ENCODE assay signal across 16 cellular contexts in the genomic region with DNA sequence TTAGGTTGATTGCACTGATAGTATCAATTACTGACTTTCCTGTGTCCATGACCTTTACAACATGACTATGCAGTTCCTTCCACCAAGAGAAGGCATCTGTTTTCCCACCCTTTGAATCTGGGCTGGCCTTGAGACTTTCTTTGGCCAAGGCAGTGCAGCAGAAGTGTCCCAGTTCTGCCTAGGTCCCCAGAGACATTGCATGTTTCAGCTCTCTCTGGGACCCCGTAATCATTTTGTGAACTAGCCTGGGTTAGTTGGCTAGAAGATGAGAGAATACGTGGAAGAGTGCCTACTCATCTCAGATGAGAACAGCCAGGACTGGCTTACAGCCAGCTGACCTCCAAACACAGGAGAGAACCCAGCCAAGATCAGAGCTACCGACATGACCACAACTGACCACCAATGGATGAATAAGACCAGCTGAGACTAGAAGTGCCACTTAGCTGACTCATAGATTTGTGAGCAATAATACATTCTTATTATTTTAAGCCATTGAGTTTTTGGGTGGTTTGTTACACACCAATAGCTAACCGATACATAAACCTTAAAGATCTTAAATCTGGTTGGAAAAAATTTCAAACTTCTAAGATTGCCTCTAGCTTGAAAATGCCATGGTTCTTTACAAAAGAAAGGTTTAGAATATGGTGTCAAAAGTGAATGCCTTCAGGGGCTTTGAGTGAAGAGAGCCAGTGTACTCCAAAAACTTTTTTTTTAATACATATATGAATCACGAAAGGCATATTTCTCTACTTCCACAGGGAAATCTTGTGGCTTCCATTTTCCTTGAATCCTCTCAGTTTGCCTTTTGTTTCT.
A peak's percentile ranks its signal among the peaks of the same experiment; 100 is the strongest.
DNase-seq lines count a peak whose midpoint lies in the region; ATAC-seq and TF ChIP-seq lines count a peak whose summit lies in the region.
"Had no signal": no experiment of that assay in that cellular context is flagged by ENCODE, and none has a peak within 500 bp of the region (broad histone marks: within the 10 kb centered on the region; RNA-seq: fewer than 3 reads in every experiment).

No MANE protein-coding gene starts in this region.

- peaks cover 1% of the 10 kb centered on the region for H3K36me3 Mint-ChIP-seq in endodermal cell (ENCODE audit: low read depth)
- H3K36me3 Mint-ChIP-seq: activated naive CD4-positive, alpha-beta T cell treated with anti-CD3 and anti-CD28 coated beads, Interleukin-2, amount 10 ng/mL, durations not matched to agents 7 days and 5 days had no signal

- H3K27me3 ChIP-seq in tibial nerve (no peaks in the 10 kb centered on the region), endodermal cell (ENCODE audit: control insufficient read depth, insufficient read depth, low read length, poor library complexity, severe bottlenecking) (no peaks in the 10 kb centered on the region)

- H3K9me3 ChIP-seq in tibial nerve = peaks cover 0 to 10% (median 0%) of the 10 kb centered on the region in 4 donors
- H3K9me3 ChIP-seq in endodermal cell (ENCODE audit: control insufficient read depth, low read length) = peaks cover 8% of the 10 kb centered on the region

- H3K36me3 ChIP-seq in tibial nerve (no peaks in the 10 kb centered on the region), endodermal cell (ENCODE audit: control insufficient read depth, insufficient read depth, low read length) (no peaks in the 10 kb centered on the region)

- H3K4me1 Mint-ChIP-seq in endodermal cell = peaks cover 16% of the 10 kb centered on the region
- H3K4me1 Mint-ChIP-seq: activated naive CD4-positive, alpha-beta T cell treated with anti-CD3 and anti-CD28 coated beads, Interleukin-2, amount 10 ng/mL, durations not matched to agents 7 days and 5 days had no signal

- peaks cover 4% of the 10 kb centered on the region for H3K9me3 Mint-ChIP-seq in endodermal cell
- H3K9me3 Mint-ChIP-seq: activated naive CD4-positive, alpha-beta T cell treated with anti-CD3 and anti-CD28 coated beads, Interleukin-2, amount 10 ng/mL, durations not matched to agents 7 days and 5 days had no signal

- H3K27ac ChIP-seq in coronary artery = peak overlapping the region; percentile 65 to 87
- H3K27ac ChIP-seq in tibial nerve = peak overlapping the region in 3 of 4 donors; percentile 75 to 93 (median 88)
- H3K27ac ChIP-seq in endodermal cell (ENCODE audit: low read depth, low read length) = no peak overlapping the region
- H3K27ac ChIP-seq: KMS-11 had no signal

- DNase-seq in NCI-H226 (peak; percentile 32), coronary artery (ENCODE audit: low spot score) (no peak), left lobe of liver (ENCODE audit: low spot score) (peak; percentile 70), tibial nerve (ENCODE audit: low spot score in 2 of 2) (peak; percentile 54 to 64), endodermal cell (no peak)
- DNase-seq: activated CD4-positive, alpha-beta T cell treated with anti-CD3 and anti-CD28 coated beads, Interleukin-2, amount 50 U/mL, for 4 hours; activated naive CD4-positive, alpha-beta T cell treated with anti-CD3 and anti-CD28 coated beads, Interleukin-2, amount 10 ng/mL, durations not matched to agents 7 days and 5 days; effector CD8-positive, alpha-beta T cell; islet precursor cell; NCI-H446 had no signal

- H3K4me3 ChIP-seq in coronary artery (no peak overlapping the region), tibial nerve (no peak overlapping the region), endodermal cell (ENCODE audit: low read length) (no peak overlapping the region)

- no peak overlapping the region for H3K9ac ChIP-seq in endodermal cell (ENCODE audit: extremely low read depth, low read length, poor library complexity, severe bottlenecking)
- H3K9ac ChIP-seq: KMS-11 had no signal

- WGBS in tibial nerve, 2 donors = 58 to 70% methylated on average over 5 of the region's 5 CpGs
- 90 to 96% methylated on average over 2 to 5 of the region's 5 CpGs for WGBS in endodermal cell (ENCODE audit: insufficient coverage in 1 of 2, insufficient read length in 1 of 2), 2 experiments

- H3K4me3 Mint-ChIP-seq in endodermal cell = no peak overlapping the region
- H3K4me3 Mint-ChIP-seq: activated naive CD4-positive, alpha-beta T cell treated with anti-CD3 and anti-CD28 coated beads, Interleukin-2, amount 10 ng/mL, durations not matched to agents 7 days and 5 days had no signal

- TF ChIP-seq POLR2A in tibial nerve (IDR thresholded peaks at IDR 0.05) = no peak

- H3K4me1 ChIP-seq in tibial nerve (peaks cover 0 to 86% (median 51%) of the 10 kb centered on the region in 4 donors), endodermal cell (ENCODE audit: control insufficient read depth, insufficient read depth, low read length) (peaks cover 7% of the 10 kb centered on the region)

- no peak overlapping the region for H3K27ac Mint-ChIP-seq in endodermal cell
- H3K27ac Mint-ChIP-seq: activated naive CD4-positive, alpha-beta T cell treated with anti-CD3 and anti-CD28 coated beads, Interleukin-2, amount 10 ng/mL, durations not matched to agents 7 days and 5 days; progenitor cell of endocrine pancreas had no signal

- peak in 1 of 2 donors; percentile 50 for TF ChIP-seq EP300 in tibial nerve (IDR thresholded peaks at IDR 0.05)

- H3K27me3 Mint-ChIP-seq in endodermal cell (ENCODE audit: insufficient read depth) = peaks cover 12% of the 10 kb centered on the region
- H3K27me3 Mint-ChIP-seq: activated naive CD4-positive, alpha-beta T cell treated with anti-CD3 and anti-CD28 coated beads, Interleukin-2, amount 10 ng/mL, durations not matched to agents 7 days and 5 days had no signal

- no peak for TF ChIP-seq CTCF in coronary artery (IDR thresholded peaks at IDR 0.05)
- no peak for TF ChIP-seq CTCF in tibial nerve (IDR thresholded peaks at IDR 0.05)
- no peak for TF ChIP-seq CTCF in endodermal cell (conservative IDR thresholded peaks at IDR 0.05)

- ATAC-seq in left lobe of liver (peak; percentile 26), HG03097 (IDR thresholded peaks at IDR 0.05; ENCODE audit: low FRiP score, unreplicated experiment) (no peak), HG03342 (IDR thresholded peaks at IDR 0.05; ENCODE audit: unreplicated experiment) (no peak), GM18907 (IDR thresholded peaks at IDR 0.05; ENCODE audit: unreplicated experiment) (no peak)
- ATAC-seq: SK-N-SH treated with all-trans-retinoic acid at 6 μM for 48 hours had no signal

Comparison
In these comparisons a context has a peak if more than half of its experiments do, and no peak if none do; other contexts are left out.
1. DNase-seq: peak in NCI-H226 (single experiment), left lobe of liver (single experiment) and tibial nerve (2 of 2); none in coronary artery (single experiment) and endodermal cell (single experiment).